Comparison of ENCODE assay signal across 2 cellular contexts in genomic region chr19:1068111-1069001, GRCh38.
TF ChIP-seq lines count a peak whose summit lies in the region.

No MANE protein-coding gene starts in this region.

TF ChIP-seq in SK-N-SH treated with all-trans-retinoic acid at 6 μM for 48 hours, 23 proteins besides CTCF, POLR2A, EP300 and RAD21 (continued from another document):
- no peak for TF ChIP-seq CREB5 (CRISPR knock-in tag; IDR thresholded peaks at IDR 0.05; ENCODE audit: low read depth)

TF ChIP-seq in SK-N-SH, 30 proteins besides CTCF, POLR2A, EP300 and RAD21 (continued from another document):
- TF ChIP-seq MAX (IDR thresholded peaks at IDR 0.05; ENCODE audit: low read depth) (no peak), GATA2 (CRISPR knock-in tag; IDR thresholded peaks at IDR 0.05) (no peak), TAF1 (IDR thresholded peaks at IDR 0.05; ENCODE audit: borderline replicate concordance, low read depth, low read length) (no peak), EZH2phosphoT487 (IDR thresholded peaks at IDR 0.05; ENCODE audit: borderline replicate concordance, low read depth) (no peak)
